In genomic region chr1:60832372-60832771, GRCh38 we compare ENCODE assay signal across 14 cellular contexts.
DNase-seq lines count a peak whose midpoint lies in the region; ATAC-seq lines count a peak whose summit lies in the region.
"Had no signal": no experiment of that assay in that cellular context is flagged by ENCODE, and none has a peak within 500 bp of the region (broad histone marks: within the 10 kb centered on the region; RNA-seq: fewer than 3 reads in every experiment).

No MANE protein-coding gene starts in this region.

- H3K36me3 Mint-ChIP-seq in central memory CD8-positive, alpha-beta T cell (ENCODE audit: insufficient read depth) = peaks cover 2% of the 10 kb centered on the region
- H3K36me3 Mint-ChIP-seq in activated T-helper 17 cell treated with anti-CD3 and anti-CD28 coated beads, Interleukin-2, amount 50 U/mL, for 72 hours (ENCODE audit: low read depth) = no peaks in the 10 kb centered on the region

- DNase-seq in OCI-M1 (lab: John Stamatoyannopoulos, UW) = peak; percentile 43
- no peak for DNase-seq in central memory CD8-positive, alpha-beta T cell (ENCODE audit: low spot score in 2 of 2)
- DNase-seq: HCEC 1CT, NCI-H1048, NCI-H446, PC-9 had no signal

- H3K36me3 ChIP-seq in BLaER1 treated with 17β-estradiol and CSF1 and Interleukin-3, amounts not matched to agents 10 nM and 100 nM = no peaks in the 10 kb centered on the region
- H3K36me3 ChIP-seq in mucosa of rectum (ENCODE audit: control insufficient read depth in 2 of 2, insufficient read depth in 2 of 2, low read length in 2 of 2) = no peaks in the 10 kb centered on the region

- no peak overlapping the region for H3K27ac Mint-ChIP-seq in central memory CD8-positive, alpha-beta T cell (ENCODE audit: low read depth)
- no peak overlapping the region for H3K27ac Mint-ChIP-seq in activated T-helper 17 cell treated with anti-CD3 and anti-CD28 coated beads, Interleukin-2, amount 50 U/mL, for 72 hours

- peaks cover 0 to 4% (median 0%) of the 10 kb centered on the region in 11 experiments; a peak in 2 of 22 replicates for H3K9me3 ChIP-seq in BLaER1 treated with 17β-estradiol and CSF1 and Interleukin-3, amounts not matched to agents 10 nM and 100 nM (replicated peaks in 1 of 11)
- H3K9me3 ChIP-seq in mucosa of rectum (ENCODE audit: control insufficient read depth in 2 of 2, low read length in 2 of 2) = no peaks in the 10 kb centered on the region

- peak; percentile 64 for ATAC-seq in central memory CD8-positive, alpha-beta T cell (replicated peaks; ENCODE audit: extremely low read depth, poor library complexity, severe bottlenecking)
- ATAC-seq in HG03139 (IDR thresholded peaks at IDR 0.05; ENCODE audit: unreplicated experiment) = no peak
- no peak for ATAC-seq in HG02763 (IDR thresholded peaks at IDR 0.05; ENCODE audit: unreplicated experiment)
- no peak for ATAC-seq in activated T-helper 17 cell treated with anti-CD3 and anti-CD28 coated beads, Interleukin-2, amount 50 U/mL, for 72 hours (replicated peaks)
- no peak for ATAC-seq in HG02759 (IDR thresholded peaks at IDR 0.05; ENCODE audit: unreplicated experiment)
- ATAC-seq: GM12878, K562 had no signal

- no peak overlapping the region for H3K27ac ChIP-seq in BLaER1 treated with 17β-estradiol and CSF1 and Interleukin-3, amounts not matched to agents 10 nM and 100 nM
- H3K27ac ChIP-seq in mucosa of rectum (ENCODE audit: low read depth in 2 of 2, low read length in 2 of 2) = peak overlapping the region; percentile 56 to 72
- H3K27ac ChIP-seq: PC-9 had no signal

- no peak overlapping the region for H3K4me3 Mint-ChIP-seq in central memory CD8-positive, alpha-beta T cell
- no peak overlapping the region for H3K4me3 Mint-ChIP-seq in activated T-helper 17 cell treated with anti-CD3 and anti-CD28 coated beads, Interleukin-2, amount 50 U/mL, for 72 hours

- H4K20me1 ChIP-seq in BLaER1 treated with 17β-estradiol and CSF1 and Interleukin-3, amounts not matched to agents 10 nM and 100 nM = no peaks in the 10 kb centered on the region

- H3K27me3 Mint-ChIP-seq in central memory CD8-positive, alpha-beta T cell = peaks cover 26% of the 10 kb centered on the region
- H3K27me3 Mint-ChIP-seq in activated T-helper 17 cell treated with anti-CD3 and anti-CD28 coated beads, Interleukin-2, amount 50 U/mL, for 72 hours = peaks cover 25% of the 10 kb centered on the region

- no peak overlapping the region for H3K4me3 ChIP-seq in BLaER1 treated with 17β-estradiol and CSF1 and Interleukin-3, amounts not matched to agents 10 nM and 100 nM
- H3K4me3 ChIP-seq in mucosa of rectum (ENCODE audit: low read length in 2 of 2) = no peak overlapping the region
- H3K4me3 ChIP-seq: GM12878, K562, PC-9 had no signal

- no peaks in the 10 kb centered on the region for H3K9me3 Mint-ChIP-seq in central memory CD8-positive, alpha-beta T cell
- no peaks in the 10 kb centered on the region for H3K9me3 Mint-ChIP-seq in activated T-helper 17 cell treated with anti-CD3 and anti-CD28 coated beads, Interleukin-2, amount 50 U/mL, for 72 hours

- peaks cover 6% of the 10 kb centered on the region for H3K4me1 Mint-ChIP-seq in central memory CD8-positive, alpha-beta T cell
- no peaks in the 10 kb centered on the region for H3K4me1 Mint-ChIP-seq in activated T-helper 17 cell treated with anti-CD3 and anti-CD28 coated beads, Interleukin-2, amount 50 U/mL, for 72 hours

- no peak overlapping the region for H3K9ac ChIP-seq in BLaER1 treated with 17β-estradiol and CSF1 and Interleukin-3, amounts not matched to agents 10 nM and 100 nM
- H3K9ac ChIP-seq in mucosa of rectum (ENCODE audit: low read depth in 1 of 2, low read length in 2 of 2) = no peak overlapping the region

- peak overlapping the region in 8 of 11 experiments; percentile 15 to 75 (median 54); a peak in 15 of 22 replicates for H3K4me2 ChIP-seq in BLaER1 treated with 17β-estradiol and CSF1 and Interleukin-3, amounts not matched to agents 10 nM and 100 nM
- H3K4me2 ChIP-seq: PC-9 had no signal

- no peaks in the 10 kb centered on the region for H3K27me3 ChIP-seq in BLaER1 treated with 17β-estradiol and CSF1 and Interleukin-3, amounts not matched to agents 10 nM and 100 nM
- H3K27me3 ChIP-seq in mucosa of rectum (ENCODE audit: control insufficient read depth in 2 of 2, insufficient read depth in 2 of 2, low read length in 2 of 2) = no peaks in the 10 kb centered on the region

- H3K4me1 ChIP-seq in BLaER1 treated with 17β-estradiol and CSF1 and Interleukin-3, amounts not matched to agents 10 nM and 100 nM = peaks cover 0 to 25% (median 18%) of the 10 kb centered on the region in 10 experiments; a peak in 16 of 20 replicates
- peaks cover 10 to 17% of the 10 kb centered on the region in 2 donors for H3K4me1 ChIP-seq in mucosa of rectum (ENCODE audit: control insufficient read depth in 2 of 2, insufficient read depth in 2 of 2, low read length in 2 of 2)

Comparison
In these comparisons a context has a peak if more than half of its experiments do, and no peak if none do; other contexts are left out.
1. H3K27ac ChIP-seq: peak in mucosa of rectum (2 of 2); none in BLaER1 treated with 17β-estradiol and CSF1 and Interleukin-3, amounts not matched to agents 10 nM and 100 nM (0 of 11).